8 cellular contexts compared by ENCODE assay signal in genomic region chr13:95643009-95643408, GRCh38. TPM values are rescaled to one million over a fixed set of nuclear protein-coding genes. Genes with fewer than 3 reads are reported as not detected.
DNase-seq lines count a peak whose midpoint lies in the region; ATAC-seq, FAIRE-seq and TF ChIP-seq lines count a peak whose summit lies in the region.
"Had no signal": no experiment of that assay in that cellular context is flagged by ENCODE, and none has a peak within 500 bp of the region (broad histone marks: within the 10 kb centered on the region; RNA-seq: fewer than 3 reads in every experiment).

No MANE protein-coding gene starts in this region.

- peak overlapping the region; percentile 90 for H3K4me3 Mint-ChIP-seq in HFFc6
- no peak overlapping the region for H3K4me3 Mint-ChIP-seq in activated CD4-positive, alpha-beta memory T cell treated with anti-CD3 and anti-CD28 coated beads for 36 hours

- DNase-seq in HFFc6 = no peak
- DNase-seq in brain microvascular endothelial cell = no peak
- no peak for DNase-seq in kidney
- DNase-seq in smooth muscle cell (lab: John Stamatoyannopoulos, UW; ENCODE audit: unreplicated experiment) = no peak
- DNase-seq in foreskin melanocyte = no peak
- no peak for DNase-seq in activated CD4-positive, alpha-beta memory T cell treated with anti-CD3 and anti-CD28 coated beads for 36 hours
- DNase-seq: activated CD8-positive, alpha-beta memory T cell treated with anti-CD3 and anti-CD28 coated beads for 24 hours had no signal

- POLR2A ChIA-PET in activated CD4-positive, alpha-beta memory T cell treated with anti-CD3 and anti-CD28 coated beads for 36 hours (lab: Charles Lee) = no interaction called here

- TF ChIP-seq CTCF in HFFc6 (IDR thresholded peaks at IDR 0.05) (no peak), brain microvascular endothelial cell (IDR thresholded peaks at IDR 0.05; ENCODE audit: low read depth, low read length, missing control alignments) (no peak), kidney (IDR thresholded peaks at IDR 0.05; ENCODE audit: borderline replicate concordance, extremely low read depth, insufficient read depth) (no peak), smooth muscle cell (IDR thresholded peaks at IDR 0.05; ENCODE audit: borderline replicate concordance, insufficient read depth, poor library complexity, severe bottlenecking) (no peak)

- H3K79me2 ChIP-seq in smooth muscle cell (ENCODE audit: low read depth) = peaks cover 30% of the 10 kb centered on the region

- intact Hi-C loops in kidney (cut with DNase I) = no loop called here
- intact Hi-C loops in activated CD4-positive, alpha-beta memory T cell treated with anti-CD3 and anti-CD28 coated beads for 36 hours (cut with micrococcal nuclease) = no loop called here

- 44% methylated on average over 4 of the region's 4 CpGs for WGBS in smooth muscle cell (ENCODE audit: low lambda C conversion rate)

- H3K36me3 Mint-ChIP-seq in HFFc6 (ENCODE audit: low read depth) = peaks cover 20% of the 10 kb centered on the region
- H3K36me3 Mint-ChIP-seq in activated CD4-positive, alpha-beta memory T cell treated with anti-CD3 and anti-CD28 coated beads for 36 hours = no peaks in the 10 kb centered on the region

- H3K9me3 ChIP-seq in kidney (ENCODE audit: control insufficient read depth in 1 of 2, low read length in 2 of 2) = no peaks in the 10 kb centered on the region
- H3K9me3 ChIP-seq in smooth muscle cell (replicated peaks; ENCODE audit: low read depth) = no peaks in the 10 kb centered on the region

- no peaks in the 10 kb centered on the region for H3F3A ChIP-seq in smooth muscle cell (ENCODE audit: low read depth)

- H3K9me3 Mint-ChIP-seq in HFFc6 = no peaks in the 10 kb centered on the region
- H3K9me3 Mint-ChIP-seq in activated CD4-positive, alpha-beta memory T cell treated with anti-CD3 and anti-CD28 coated beads for 36 hours = no peaks in the 10 kb centered on the region

- H3K4me1 ChIP-seq in kidney (ENCODE audit: control insufficient read depth in 1 of 2, insufficient read depth in 1 of 2, low read depth in 1 of 2, low read length in 2 of 2) = peaks cover 3 to 4% of the 10 kb centered on the region in 2 donors
- peaks cover 25% of the 10 kb centered on the region for H3K4me1 ChIP-seq in smooth muscle cell (ENCODE audit: low read depth)

- H3K9ac ChIP-seq in kidney (ENCODE audit: low read length in 2 of 2) (peak overlapping the region in 1 of 2 donors; percentile 51), smooth muscle cell (ENCODE audit: low read depth) (peak overlapping the region; percentile 39)

- CTCF ChIA-PET in activated CD4-positive, alpha-beta memory T cell treated with anti-CD3 and anti-CD28 coated beads for 36 hours (lab: Charles Lee) = interaction anchor here (1.2 kb wide), 1 partner anchor 21 kb away, joined by 3 read pairs; no protein-coding TSS in a partner anchor

- ATAC-seq in GM18502 (IDR thresholded peaks at IDR 0.05; ENCODE audit: poor library complexity, unreplicated experiment) = no peak

- H3K27me3 Mint-ChIP-seq in HFFc6 (ENCODE audit: insufficient read depth) = peaks cover 5% of the 10 kb centered on the region
- peaks cover 36% of the 10 kb centered on the region for H3K27me3 Mint-ChIP-seq in activated CD4-positive, alpha-beta memory T cell treated with anti-CD3 and anti-CD28 coated beads for 36 hours

- FAIRE-seq in kidney (lab: Jason Lieb, UNC) = no peak

- peaks cover 36% of the 10 kb centered on the region for H3K4me1 Mint-ChIP-seq in HFFc6 (ENCODE audit: low read depth)
- H3K4me1 Mint-ChIP-seq in activated CD4-positive, alpha-beta memory T cell treated with anti-CD3 and anti-CD28 coated beads for 36 hours (ENCODE audit: low read depth) = peaks cover 6% of the 10 kb centered on the region

- H2AFZ ChIP-seq in smooth muscle cell (ENCODE audit: low read depth) = no peak overlapping the region

- H3K4me2 ChIP-seq in smooth muscle cell = peak overlapping the region; percentile 88

- H3K27ac ChIP-seq in brain microvascular endothelial cell (no peak overlapping the region), kidney (ENCODE audit: low read depth in 2 of 2, low read length in 2 of 2) (peak overlapping the region in 1 of 2 donors; percentile 8), smooth muscle cell (ENCODE audit: low read depth) (no peak overlapping the region)

- H3K4me3 ChIP-seq in brain microvascular endothelial cell (ENCODE audit: low read depth, low read length) (peak overlapping the region; percentile 76), kidney (ENCODE audit: low read length in 2 of 2) (peak overlapping the region; percentile 72 to 93), smooth muscle cell (peak overlapping the region; percentile 85)

- H4K20me1 ChIP-seq in smooth muscle cell (ENCODE audit: low read depth) = peaks cover 25% of the 10 kb centered on the region

- no peaks in the 10 kb centered on the region for H3K36me3 ChIP-seq in brain microvascular endothelial cell (replicated peaks)
- no peaks in the 10 kb centered on the region for H3K36me3 ChIP-seq in kidney (ENCODE audit: control insufficient read depth in 1 of 2, insufficient read depth in 2 of 2, low read length in 2 of 2)
- H3K36me3 ChIP-seq in smooth muscle cell (ENCODE audit: low read depth) = no peaks in the 10 kb centered on the region

- H3K27me3 ChIP-seq in brain microvascular endothelial cell (replicated peaks) (no peaks in the 10 kb centered on the region), smooth muscle cell (ENCODE audit: low read depth) (no peaks in the 10 kb centered on the region)

- peak overlapping the region; percentile 72 for H3K27ac Mint-ChIP-seq in HFFc6
- no peak overlapping the region for H3K27ac Mint-ChIP-seq in activated CD4-positive, alpha-beta memory T cell treated with anti-CD3 and anti-CD28 coated beads for 36 hours

- in situ Hi-C loops in brain microvascular endothelial cell (cut with HindIII; ENCODE audit: low pct_ligation_motif_present, low sequenced_read_pairs) = no loop called here

RNA-seq across cellular contexts. Expression of gene DZIP1, which starts 1.5 kb away (rescaled TPM):
- total RNA-seq in HFFc6 (2021; fragmentation: NEBNext Ultra II Directional; extraction: Animal tissue kit (Norgen Biotek cat#: 25700)) = 10 to 100 TPM; 39.3 to 43.8 (median 42.0) TPM
- total RNA-seq in kidney (41.4 TPM), smooth muscle cell (23.6 and 45.3 TPM in 2 replicates)
- polyA plus RNA-seq in kidney (ENCODE audit: insufficient read depth, low read depth, low replicate concordance) (26.7 TPM), smooth muscle cell (8.2 and 15.2 TPM in 2 replicates)
- under 1 TPM; 0.17 to 0.33 TPM for total RNA-seq in activated CD4-positive, alpha-beta memory T cell treated with anti-CD3 and anti-CD28 coated beads for 36 hours

RNA-seq across cellular contexts. Expression of gene DNAJC3, which starts 33.9 kb away (rescaled TPM):
- total RNA-seq in HFFc6 (2021; fragmentation: NEBNext Ultra II Directional; extraction: Animal tissue kit (Norgen Biotek cat#: 25700)) = 10 to 100 TPM; 40.6 to 53.7 (median 48.4) TPM
- total RNA-seq in kidney = 65.9 TPM
- polyA plus RNA-seq in kidney (ENCODE audit: insufficient read depth, low read depth, low replicate concordance) = 20.1 TPM
- total RNA-seq in smooth muscle cell = 47.8 and 50.9 TPM in 2 replicates
- 15.2 and 15.7 TPM in 2 replicates for polyA plus RNA-seq in smooth muscle cell
- 10 to 100 TPM; 19.2 to 20.1 TPM for total RNA-seq in activated CD4-positive, alpha-beta memory T cell treated with anti-CD3 and anti-CD28 coated beads for 36 hours

Comparison
In these comparisons a context has a peak if more than half of its experiments do, and no peak if none do; other contexts are left out.
1. RNA of gene DZIP1, which starts 1.5 kb away (total RNA-seq): 39.3 to 43.8 TPM in HFFc6, 41.4 TPM in kidney (single experiment) and 23.6 to 45.3 TPM in smooth muscle cell; 0.17 to 0.33 TPM in activated CD4-positive, alpha-beta memory T cell treated with anti-CD3 and anti-CD28 coated beads for 36 hours; every median in the first group is over 10 times any median in the second.
2. Peak in every context shown above with its lines, with median percentiles within 50 percentile points of each other: H3K4me3 ChIP-seq.